8 cellular contexts compared by ENCODE assay signal in genomic region chr5:77935516-77936364, GRCh38.
A peak's percentile ranks its signal among the peaks of the same experiment; 100 is the strongest.
DNase-seq lines count a peak whose midpoint lies in the region; ATAC-seq and TF ChIP-seq lines count a peak whose summit lies in the region.

No MANE protein-coding gene starts in this region.

- no peak for TF ChIP-seq EP300 in suprapubic skin (IDR thresholded peaks at IDR 0.05)

- H3K27ac ChIP-seq in suprapubic skin = no peak overlapping the region

- no peak for TF ChIP-seq POLR2A in suprapubic skin (IDR thresholded peaks at IDR 0.05)
- TF ChIP-seq POLR2A in lower leg skin (IDR thresholded peaks at IDR 0.05) = no peak

- peak; percentile 58 for DNase-seq in SKM-1 (lab: John Stamatoyannopoulos, UW; ENCODE audit: unreplicated experiment)
- DNase-seq in medulla oblongata (ENCODE audit: extremely low spot score) = peak; percentile 21
- DNase-seq in suprapubic skin (ENCODE audit: low spot score in 2 of 2) = no peak
- DNase-seq in activated CD4-positive, CD25-positive, alpha-beta regulatory T cell treated with anti-CD3 and anti-CD28 coated beads, Interleukin-2, amount 50 U/mL, for 72 hours = no peak
- DNase-seq in SW 1271 (lab: John Stamatoyannopoulos, UW) = no peak
- no peak for DNase-seq in lower leg skin (ENCODE audit: low spot score in 2 of 2)

- WGBS in suprapubic skin = 67% methylated on average over 11 of the region's 11 CpGs
- 63 to 70% methylated on average over 11 of the region's 11 CpGs for WGBS in lower leg skin, 2 donors

- H3K4me3 ChIP-seq in suprapubic skin (no peak overlapping the region), lower leg skin (ENCODE audit: low read depth, poor library complexity, severe bottlenecking) (no peak overlapping the region)

- TF ChIP-seq CTCF in suprapubic skin (IDR thresholded peaks at IDR 0.05) (no peak), lower leg skin (IDR thresholded peaks at IDR 0.05) (no peak)

- H3K4me1 ChIP-seq in suprapubic skin = no peaks in the 10 kb centered on the region

- H3K36me3 ChIP-seq in suprapubic skin = no peaks in the 10 kb centered on the region

- H3K27me3 ChIP-seq in suprapubic skin = peaks cover 8% of the 10 kb centered on the region

- intact Hi-C loops in lower leg skin (cut with DNase I; ENCODE audit: low total_unique reads) = no loop called here

- ATAC-seq in GM18861 (IDR thresholded peaks at IDR 0.05; ENCODE audit: unreplicated experiment) (peak; percentile 44), HG03039 (IDR thresholded peaks at IDR 0.05; ENCODE audit: unreplicated experiment) (peak; percentile 49)

- H3K9me3 ChIP-seq in suprapubic skin = no peaks in the 10 kb centered on the region

Comparison
In these comparisons a context has a peak if more than half of its experiments do, and no peak if none do; other contexts are left out.
1. DNase-seq: peak in SKM-1 (single experiment) and medulla oblongata (single experiment); none in suprapubic skin (0 of 2), activated CD4-positive, CD25-positive, alpha-beta regulatory T cell treated with anti-CD3 and anti-CD28 coated beads, Interleukin-2, amount 50 U/mL, for 72 hours (single experiment), SW 1271 (0 of 2) and lower leg skin (0 of 2).